ENCODE assay signal across 33 cellular contexts in the genomic region with DNA sequence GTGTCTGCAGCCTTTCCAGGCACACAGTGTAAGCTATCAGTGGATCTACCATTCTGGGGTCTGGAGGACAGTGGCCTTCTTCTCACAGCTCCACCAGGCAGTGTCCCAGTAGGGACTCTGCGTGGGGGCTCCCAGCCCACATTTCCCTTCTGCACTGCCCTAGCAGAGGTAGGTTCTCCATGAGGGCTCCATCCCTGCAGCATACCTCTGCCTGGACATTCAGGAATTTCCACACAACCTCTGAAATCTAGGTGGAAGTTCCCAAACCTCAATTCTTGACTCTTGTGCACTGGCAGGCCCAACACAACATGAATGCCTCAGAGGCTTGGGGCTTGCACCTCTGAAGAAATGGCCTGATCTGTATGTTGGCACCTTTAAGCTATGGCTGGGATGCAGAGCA. TPM values are rescaled to one million over a fixed set of nuclear protein-coding genes. Genes with fewer than 3 reads are reported as not detected.
"Had no signal": no experiment of that assay in that cellular context is flagged by ENCODE, and none has a peak within 500 bp of the region (broad histone marks: within the 10 kb centered on the region; RNA-seq: fewer than 3 reads in every experiment).

No MANE protein-coding gene starts in this region.

- FAIRE-seq: astrocyte, TTC549 had no signal

- H3K36me3 ChIP-seq: breast epithelium had no signal

- ATAC-seq: activated CD8-positive, alpha-beta memory T cell treated with anti-CD3 and anti-CD28 coated beads, Interleukin-2, amount 10 ng/mL, durations not matched to agents 7 days and 5 days; activated CD8-positive, alpha-beta T cell treated with anti-CD3 and anti-CD28 coated beads, Interleukin-2, amount 10 ng/mL, durations not matched to agents 7 days and 5 days; body of pancreas had no signal

- H3K27me3 ChIP-seq: adrenal gland, body of pancreas, brain microvascular endothelial cell, breast epithelium had no signal

- H3K27ac ChIP-seq: adrenal gland, body of pancreas, brain microvascular endothelial cell, breast epithelium, VCaP had no signal

- H3K4me3 ChIP-seq: adrenal gland, body of pancreas, breast epithelium had no signal

- H3K4me1 ChIP-seq: breast epithelium had no signal

- DNase-seq: activated B cell treated with CpG ODN at 0.5 μM for 24 hours; activated CD4-positive, alpha-beta memory T cell treated with anti-CD3 and anti-CD28 coated beads, Interleukin-2, amount 10 ng/mL, durations not matched to agents 7 days and 5 days; activated CD4-positive, alpha-beta T cell treated with anti-CD3 and anti-CD28 coated beads for 4 hours; activated CD4-positive, alpha-beta T cell treated with anti-CD3 and anti-CD28 coated beads, Interleukin-2, amount 10 ng/mL, durations not matched to agents 24 days and 14 days; activated CD4-positive, alpha-beta T cell treated with anti-CD3 and anti-CD28 coated beads, Interleukin-2, amount 50 U/mL, for 48 hours; activated CD4-positive, CD25-positive, alpha-beta regulatory T cell treated with anti-CD3 and anti-CD28 coated beads, Interleukin-2, amount 50 U/mL, for 72 hours; activated CD8-positive, alpha-beta memory T cell treated with anti-CD3 and anti-CD28 coated beads for 24 hours; activated CD8-positive, alpha-beta memory T cell treated with anti-CD3 and anti-CD28 coated beads, Interleukin-2, amount 10 ng/mL, durations not matched to agents 7 days and 5 days; activated CD8-positive, alpha-beta memory T cell treated with anti-CD3 and anti-CD28 coated beads, Interleukin-2, amount 50 U/mL, for 48 hours; activated CD8-positive, alpha-beta T cell treated with anti-CD3 and anti-CD28 coated beads, Interleukin-2, amount 10 ng/mL, durations not matched to agents 7 days and 5 days; activated effector memory CD4-positive, alpha-beta T cell treated with anti-CD3 and anti-CD28 coated beads, Interleukin-2, amount 50 U/mL, for 16 hours; activated gamma-delta T cell treated with Interleukin-2 at 50 U/mL for 16 hours; activated naive CD4-positive, alpha-beta T cell; activated naive CD4-positive, alpha-beta T cell treated with anti-CD3 and anti-CD28 coated beads for 36 hours; activated naive CD4-positive, alpha-beta T cell treated with anti-CD3 and anti-CD28 coated beads, Interleukin-2, amount 50 U/mL, for 16 hours; activated naive CD8-positive, alpha-beta T cell treated with anti-CD3 and anti-CD28 coated beads for 36 hours; activated T-cell treated with anti-CD3 and anti-CD28 coated beads, Interleukin-2, amount 50 U/mL, for 24 hours; activated T-cell treated with anti-CD3 and anti-CD28 coated beads, Interleukin-2, amount 50 U/mL, for 48 hours; adrenal gland; amniotic stem cell; aorta; body of pancreas; brain microvascular endothelial cell; central memory CD4-positive, alpha-beta T cell; T-helper 1 cell; T-helper 2 cell; T-helper 9 cell had no signal

RNA-seq across cellular contexts. Expression of gene ERICH3, which starts 52.5 kb away (rescaled TPM):
- total RNA-seq: activated CD4-positive, alpha-beta T cell treated with anti-CD3 and anti-CD28 coated beads, Interleukin-2, amount 10 ng/mL, durations not matched to agents 24 days and 14 days; activated CD8-positive, alpha-beta T cell treated with anti-CD3 and anti-CD28 coated beads, Interleukin-2, amount 10 ng/mL, durations not matched to agents 7 days and 5 days; activated naive CD4-positive, alpha-beta T cell treated with anti-CD3 and anti-CD28 coated beads for 36 hours; activated naive CD4-positive, alpha-beta T cell treated with anti-CD3 and anti-CD28 coated beads, Interleukin-2, amount 50 U/mL, for 72 hours; activated naive CD8-positive, alpha-beta T cell treated with anti-CD3 and anti-CD28 coated beads for 36 hours; activated T-helper 2 cell treated with anti-CD3 and anti-CD28 coated beads, Interferon-gamma antibody, Interleukin-2, Interleukin-4, amounts not matched to agents 10 μg/mL and 5 μg/mL and 100 μg/mL, durations not matched to agents 14 hours and 24 hours and 36 hours; astrocyte had no signal
